In the genomic region with DNA sequence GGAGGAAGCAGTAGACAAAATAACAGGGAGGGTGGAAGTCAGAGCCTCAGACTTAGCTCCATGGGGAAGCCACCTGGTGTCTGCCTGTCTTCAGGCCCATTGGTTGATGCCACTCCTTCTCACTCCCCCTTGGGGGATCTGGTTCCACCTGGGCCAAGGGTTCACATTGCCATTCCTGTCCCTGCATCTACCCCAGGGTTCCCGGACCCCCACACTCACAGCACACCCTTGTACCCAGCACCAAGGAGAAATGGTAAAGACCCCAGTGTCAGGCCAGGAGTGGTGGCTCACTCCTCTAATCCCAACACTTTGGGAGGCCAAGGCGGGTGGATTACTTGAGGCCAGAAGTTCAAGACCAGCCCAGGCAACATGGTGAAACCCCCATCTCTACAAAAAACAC, we compare ENCODE assay signal across 27 cellular contexts. TPM values are rescaled to one million over a fixed set of nuclear protein-coding genes. Genes with fewer than 3 reads are reported as not detected.
DNase-seq lines count a peak whose midpoint lies in the region; ATAC-seq and TF ChIP-seq lines count a peak whose summit lies in the region.
"Had no signal": no experiment of that assay in that cellular context is flagged by ENCODE, and none has a peak within 500 bp of the region (broad histone marks: within the 10 kb centered on the region; RNA-seq: fewer than 3 reads in every experiment).

No MANE protein-coding gene starts in this region.

- H3K27ac ChIP-seq in mammary epithelial cell (ENCODE audit: insufficient read depth, low read depth, low read length) = no peak overlapping the region
- H3K27ac ChIP-seq: ascending aorta, C4-2B, HL-60, skin epidermis, suprapubic skin, VCaP had no signal

- no peaks in the 10 kb centered on the region for H3K79me2 ChIP-seq in mammary epithelial cell (ENCODE audit: insufficient read depth, low read length)

- H3K4me1 Mint-ChIP-seq in neural crest cell = no peaks in the 10 kb centered on the region

- H3K27me3 Mint-ChIP-seq in neural crest cell (ENCODE audit: low read depth) = peaks cover 95% of the 10 kb centered on the region

- H3K4me3 Mint-ChIP-seq in neural crest cell = peak overlapping the region; percentile 37

- BruUV-seq in mammary epithelial cell (replicated peaks; lab: Mats Ljungman, UMichigan) = no TSS peak

- TF ChIP-seq CTCF in GM10266 (IDR thresholded peaks at IDR 0.05; ENCODE audit: control insufficient read depth, insufficient read depth, low read depth, missing control alignments) = no peak
- no peak for TF ChIP-seq CTCF in mammary epithelial cell (conservative IDR thresholded peaks at IDR 0.05 in 1 of 2, IDR thresholded peaks at IDR 0.05 in 1 of 2; ENCODE audit: extremely low read depth in 1 of 2, insufficient read depth in 1 of 2, low read depth in 1 of 2, low read length in 2 of 2)
- no peak for TF ChIP-seq CTCF in neural crest cell (conservative IDR thresholded peaks at IDR 0.05)

- no peak overlapping the region for H3K4me3 ChIP-seq in mammary epithelial cell (replicated peaks in 1 of 3; ENCODE audit: insufficient read depth in 1 of 3, low read depth in 2 of 3, low read length in 3 of 3)
- H3K4me3 ChIP-seq: skin epidermis had no signal

- no peaks in the 10 kb centered on the region for H3K9me3 ChIP-seq in mammary epithelial cell (replicated peaks; ENCODE audit: insufficient read depth, low read length)
- H3K9me3 ChIP-seq: suprapubic skin had no signal

- WGBS in mammary epithelial cell (ENCODE audit: low coverage, missing lambda C conversion rate) = 92% methylated on average over 2 of the region's 2 CpGs

- in situ Hi-C loops in mammary epithelial cell (cut with MboI; ENCODE audit: low sequenced_read_pairs in 2 of 2) = no loop called here

- CTCF ChIA-PET in mammary epithelial cell (lab: Charles Lee; ENCODE audit: low non-redundant PET) = no interaction called here

- no peak overlapping the region for H3K4me2 ChIP-seq in mammary epithelial cell (ENCODE audit: insufficient read depth, low read depth, low read length)

- H3K27me3 ChIP-seq in mammary epithelial cell (ENCODE audit: insufficient read depth, low read length) = peaks cover 15% of the 10 kb centered on the region

- H3K9me3 Mint-ChIP-seq in neural crest cell = peaks cover 4% of the 10 kb centered on the region
- H3K9me3 Mint-ChIP-seq: activated naive CD4-positive, alpha-beta T cell treated with anti-CD3 and anti-CD28 coated beads for 36 hours; central memory CD8-positive, alpha-beta T cell had no signal

- DNase-seq in activated effector memory CD4-positive, alpha-beta T cell treated with anti-CD3 and anti-CD28 coated beads, Interleukin-2, amount 50 U/mL, for 16 hours = peak; percentile 9
- no peak for DNase-seq in activated effector memory CD4-positive, alpha-beta T cell treated with Interleukin-2 at 50 U/mL for 16 hours
- DNase-seq in GM10266 (ENCODE audit: extremely low spot score) (peak; percentile 29), mammary epithelial cell (no peak), neural crest cell (ENCODE audit: low read depth, low spot score) (no peak), AG08395 (ENCODE audit: low spot score) (no peak)
- DNase-seq in stimulated activated CD4-positive, alpha-beta T cell treated with anti-CD3 and anti-CD28 coated beads, Interleukin-12 subunit alpha, Interleukin-12 subunit beta, amount 100 ng/mL, for 4 hours = no peak
- DNase-seq: ACHN; activated naive CD4-positive, alpha-beta T cell treated with anti-CD3 and anti-CD28 coated beads for 36 hours; islet precursor cell; NCI-H1105 treated with DMSO at 0.1 percent for 48 hours; NCI-H345; stimulated activated CD4-positive, alpha-beta T cell treated with anti-CD3 and anti-CD28 coated beads, Interleukin-2, amount 100 ng/mL, for 24 hours had no signal

- H3K36me3 ChIP-seq in mammary epithelial cell (ENCODE audit: insufficient read depth, low read length) = no peaks in the 10 kb centered on the region
- H3K36me3 ChIP-seq: ascending aorta, suprapubic skin had no signal

- no peak overlapping the region for H3K9ac ChIP-seq in mammary epithelial cell (ENCODE audit: insufficient read depth, low read length)

- H3K36me3 Mint-ChIP-seq in neural crest cell (ENCODE audit: low read depth) = no peaks in the 10 kb centered on the region

- H3K27ac Mint-ChIP-seq in neural crest cell (ENCODE audit: unreplicated experiment) = no peak overlapping the region
- H3K27ac Mint-ChIP-seq: activated naive CD4-positive, alpha-beta T cell treated with anti-CD3 and anti-CD28 coated beads for 36 hours had no signal

- ATAC-seq in HG03442 (IDR thresholded peaks at IDR 0.05; ENCODE audit: unreplicated experiment) = no peak
- ATAC-seq: HCT116 had no signal

- H2AFZ ChIP-seq in mammary epithelial cell (ENCODE audit: low read depth, low read length) = peak overlapping the region; percentile 6

- dilution Hi-C loops in mammary epithelial cell (cut with HindIII; ENCODE audit: low sequenced_read_pairs) = no loop called here

- no peaks in the 10 kb centered on the region for H4K20me1 ChIP-seq in mammary epithelial cell (ENCODE audit: insufficient read depth, low read length)

- intact Hi-C loops in mammary epithelial cell (cut with micrococcal nuclease) = no loop called here

- peaks cover 12% of the 10 kb centered on the region for H3K4me1 ChIP-seq in mammary epithelial cell (ENCODE audit: insufficient read depth, low read length)

RNA-seq across cellular contexts. Expression of a gene that starts 1.0 kb away (rescaled TPM):
- total RNA-seq in mammary epithelial cell = not detected
- polyA plus RNA-seq in mammary epithelial cell = not detected
- not detected for polyA minus RNA-seq in mammary epithelial cell
- total RNA-seq in neural crest cell = not detected in 2 replicates
- total RNA-seq: activated naive CD4-positive, alpha-beta T cell treated with anti-CD3 and anti-CD28 coated beads for 36 hours; ascending aorta; glomerular endothelial cell; liver; mucosa of gallbladder; occipital lobe; OCI-LY7; suprapubic skin had no signal
- polyA plus RNA-seq: liver had no signal

RNA-seq across cellular contexts. Expression of a gene that starts 12.4 kb away (rescaled TPM):
- total RNA-seq in mammary epithelial cell = 10 to 100 TPM; 66.5 to 81.1 TPM
- 50.6 TPM for polyA plus RNA-seq in mammary epithelial cell
- 30.4 TPM for polyA minus RNA-seq in mammary epithelial cell
- total RNA-seq in neural crest cell = 156 TPM in 2 replicates

RNA-seq across cellular contexts. Expression of a gene that starts 37.1 kb away (rescaled TPM):
- total RNA-seq in mammary epithelial cell (10 to 100 TPM; 14.2 to 25.0 TPM), neural crest cell (18.0 and 22.7 TPM in 2 replicates)
- 19.3 TPM for polyA plus RNA-seq in mammary epithelial cell
- polyA minus RNA-seq in mammary epithelial cell = 14.5 TPM

RNA-seq across cellular contexts. Expression of a gene that starts 41.8 kb away (rescaled TPM):
- total RNA-seq in mammary epithelial cell (under 1 TPM in 1 of 2 donors, not detected in 1; 0.17 TPM), neural crest cell (0.25 and 0.26 TPM in 2 replicates)
- polyA plus RNA-seq in mammary epithelial cell = 0.05 TPM
- not detected for polyA minus RNA-seq in mammary epithelial cell
- total RNA-seq: activated naive CD4-positive, alpha-beta T cell treated with anti-CD3 and anti-CD28 coated beads for 36 hours; ascending aorta; glomerular endothelial cell; mucosa of gallbladder; suprapubic skin had no signal

Comparison
In these comparisons a context has a peak if more than half of its experiments do, and no peak if none do; other contexts are left out.
1. DNase-seq: peak in activated effector memory CD4-positive, alpha-beta T cell treated with anti-CD3 and anti-CD28 coated beads, Interleukin-2, amount 50 U/mL, for 16 hours (single experiment) and GM10266 (single experiment); none in activated effector memory CD4-positive, alpha-beta T cell treated with Interleukin-2 at 50 U/mL for 16 hours (single experiment), mammary epithelial cell (single experiment), neural crest cell (single experiment), stimulated activated CD4-positive, alpha-beta T cell treated with anti-CD3 and anti-CD28 coated beads, Interleukin-12 subunit alpha, Interleukin-12 subunit beta, amount 100 ng/mL, for 4 hours (single experiment) and AG08395 (single experiment).